In genomic region chr9:86639287-86639686, GRCh38 we compare ENCODE assay signal across 31 cellular contexts.
"Had no signal": no experiment of that assay in that cellular context is flagged by ENCODE, and none has a peak within 500 bp of the region (broad histone marks: within the 10 kb centered on the region; RNA-seq: fewer than 3 reads in every experiment).

No MANE protein-coding gene starts in this region.

- H3K36me3 ChIP-seq: adrenal gland, Peyer's patch, SJSA1 had no signal

- H3K9me3 ChIP-seq: adrenal gland, Peyer's patch, SJSA1, SK-N-SH had no signal

- H3K27me3 Mint-ChIP-seq: brain had no signal

- H3K27ac Mint-ChIP-seq: activated CD4-positive, alpha-beta T cell treated with anti-CD3 and anti-CD28 coated beads for 36 hours; activated CD4-positive, alpha-beta T cell treated with anti-CD3 and anti-CD28 coated beads, Interleukin-2, amount 10 ng/mL, durations not matched to agents 7 days and 5 days; activated CD8-positive, alpha-beta T cell treated with anti-CD3 and anti-CD28 coated beads, Interleukin-2, amount 10 ng/mL, durations not matched to agents 7 days and 5 days; activated naive CD4-positive, alpha-beta T cell treated with anti-CD3 and anti-CD28 coated beads for 36 hours; activated T-helper 1 cell treated with anti-CD3 and anti-CD28 coated beads, Interleukin-12 subunit alpha, Interleukin-12 subunit beta, Interleukin-2, Interleukin-4 antibody, amounts not matched to agents 30 ng/mL and 10 ng/mL and 1 ng/mL, durations not matched to agents 14 hours and 24 hours and 36 hours; T-helper 1 cell treated with Interleukin-12 subunit alpha and Interleukin-12 subunit beta and Interleukin-4 antibody, amounts not matched to agents 30 μg/mL and 1 μg/mL, for 36 hours; T-helper 2 cell treated with Interferon-gamma antibody and Interleukin-4, amounts not matched to agents 5 μg/mL and 100 μg/mL, for 36 hours; WTC11 had no signal

- H3K4me1 Mint-ChIP-seq: activated CD4-positive, alpha-beta T cell treated with anti-CD3 and anti-CD28 coated beads for 36 hours; activated CD4-positive, alpha-beta T cell treated with anti-CD3 and anti-CD28 coated beads, Interleukin-2, amount 10 ng/mL, durations not matched to agents 7 days and 5 days had no signal

- H3K36me3 Mint-ChIP-seq: activated naive CD4-positive, alpha-beta T cell treated with anti-CD3 and anti-CD28 coated beads, Interleukin-2, amount 50 U/mL, for 72 hours; brain; WTC11 had no signal

- H3K4me3 Mint-ChIP-seq: activated CD4-positive, alpha-beta T cell treated with anti-CD3 and anti-CD28 coated beads for 36 hours; activated CD4-positive, alpha-beta T cell treated with anti-CD3 and anti-CD28 coated beads, Interleukin-2, amount 10 ng/mL, durations not matched to agents 7 days and 5 days; activated CD8-positive, alpha-beta T cell treated with anti-CD3 and anti-CD28 coated beads, Interleukin-2, amount 10 ng/mL, durations not matched to agents 7 days and 5 days; activated naive CD4-positive, alpha-beta T cell treated with anti-CD3 and anti-CD28 coated beads for 36 hours; activated T-cell treated with anti-CD3 and anti-CD28 coated beads, Interleukin-2, amount 50 U/mL, for 4 hours; activated T-helper 1 cell treated with anti-CD3 and anti-CD28 coated beads, Interleukin-12 subunit alpha, Interleukin-12 subunit beta, Interleukin-2, Interleukin-4 antibody, amounts not matched to agents 30 ng/mL and 10 ng/mL and 1 ng/mL, durations not matched to agents 14 hours and 24 hours and 36 hours; T-helper 1 cell treated with Interleukin-12 subunit alpha and Interleukin-12 subunit beta and Interleukin-4 antibody, amounts not matched to agents 30 μg/mL and 1 μg/mL, for 36 hours; T-helper 2 cell treated with Interferon-gamma antibody and Interleukin-4, amounts not matched to agents 5 μg/mL and 100 μg/mL, for 36 hours; WTC11 had no signal

- H3K4me1 ChIP-seq: adrenal gland, Peyer's patch, SJSA1 had no signal

- H3K9me3 Mint-ChIP-seq: activated CD4-positive, alpha-beta T cell treated with anti-CD3 and anti-CD28 coated beads, Interleukin-2, amount 10 ng/mL, durations not matched to agents 7 days and 5 days; activated naive CD4-positive, alpha-beta T cell treated with anti-CD3 and anti-CD28 coated beads for 36 hours; activated naive CD4-positive, alpha-beta T cell treated with anti-CD3 and anti-CD28 coated beads, Interleukin-2, amount 50 U/mL, for 72 hours; activated T-cell treated with anti-CD3 and anti-CD28 coated beads, Interleukin-2, amount 50 U/mL, for 4 hours; activated T-helper 1 cell treated with anti-CD3 and anti-CD28 coated beads, Interleukin-12 subunit alpha, Interleukin-12 subunit beta, Interleukin-2, Interleukin-4 antibody, amounts not matched to agents 30 ng/mL and 10 ng/mL and 1 ng/mL, durations not matched to agents 14 hours and 24 hours and 36 hours; T-helper 1 cell treated with Interleukin-12 subunit alpha and Interleukin-12 subunit beta and Interleukin-4 antibody, amounts not matched to agents 30 μg/mL and 1 μg/mL, for 36 hours; T-helper 2 cell treated with Interferon-gamma antibody and Interleukin-4, amounts not matched to agents 5 μg/mL and 100 μg/mL, for 36 hours had no signal

- H3K4me3 ChIP-seq: adrenal gland, Peyer's patch, SJSA1 had no signal

- H3K27me3 ChIP-seq: adrenal gland, Peyer's patch, SJSA1 had no signal

- H3K27ac ChIP-seq: adrenal gland, Peyer's patch, SJSA1 had no signal

- DNase-seq: activated CD4-positive, alpha-beta T cell treated with anti-CD3 and anti-CD28 coated beads for 36 hours; activated CD4-positive, alpha-beta T cell treated with anti-CD3 and anti-CD28 coated beads, Interleukin-2, amount 10 ng/mL, durations not matched to agents 7 days and 5 days; activated CD4-positive, alpha-beta T cell treated with anti-CD3 and anti-CD28 coated beads, Interleukin-2, amount 50 U/mL, for 48 hours; activated CD8-positive, alpha-beta T cell treated with anti-CD3 and anti-CD28 coated beads, Interleukin-2, amount 10 ng/mL, durations not matched to agents 7 days and 5 days; activated gamma-delta T cell treated with Interleukin-2 at 50 U/mL for 16 hours; activated naive CD4-positive, alpha-beta T cell treated with anti-CD3 and anti-CD28 coated beads for 36 hours; activated T-cell treated with anti-CD3 and anti-CD28 coated beads, Interleukin-2, amount 50 U/mL, for 4 hours; adrenal gland; caudate nucleus; cerebellar nuclear complex; Kasumi-1; MM.1S; MV-4-11; NCI-H146; NCI-H187 treated with DMSO at 0.1 percent for 48 hours; NCI-H2081; NCI-H2171 treated with DMSO at 0.1 percent for 48 hours; NCI-H345; NCI-H748 treated with DMSO at 0.1 percent for 48 hours; NK-92 treated with Interleukin-12 subunit alpha and Interleukin-12 subunit beta, amount 100 ng/mL, for 24 hours; Peyer's patch; RPMI8226; SHP77 treated with DMSO at 0.1 percent for 48 hours; SK-N-SH had no signal
